ENCODE assay signal across 8 cellular contexts in the genomic region with DNA sequence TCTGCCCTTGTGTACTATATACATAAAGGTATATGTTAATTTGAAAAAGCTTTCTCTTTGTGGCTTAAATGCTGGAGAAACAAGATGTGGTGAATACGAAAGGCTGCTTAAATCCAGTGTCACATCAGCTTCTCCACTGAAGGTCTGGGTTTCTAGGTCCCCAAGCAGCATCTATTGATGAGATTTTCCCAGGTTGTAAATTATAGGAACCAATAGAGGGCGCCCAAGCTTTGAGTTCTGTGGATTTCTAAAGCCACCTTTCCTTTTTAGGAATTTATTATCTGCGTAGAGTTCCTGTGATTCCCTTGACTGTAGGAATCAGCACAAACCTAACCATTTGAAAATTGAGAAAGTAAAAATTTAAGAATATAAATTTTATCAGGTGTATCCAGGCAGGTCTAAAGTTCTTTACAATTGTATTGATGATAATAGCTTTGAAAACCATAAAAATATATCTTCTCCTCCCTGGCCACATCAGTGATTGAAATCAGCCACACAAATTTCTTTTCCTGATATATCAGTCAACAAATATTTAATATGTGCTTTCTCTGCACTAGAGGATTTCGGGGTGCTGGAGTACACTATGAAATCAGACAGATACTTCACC.
A peak's percentile ranks its signal among the peaks of the same experiment; 100 is the strongest.
DNase-seq lines count a peak whose midpoint lies in the region; ATAC-seq, FAIRE-seq and TF ChIP-seq lines count a peak whose summit lies in the region.

No MANE protein-coding gene starts in this region.

- no peak overlapping the region for H2AFZ ChIP-seq in endothelial cell of umbilical vein (ENCODE audit: low read depth, low read length)

- H3K27me3 ChIP-seq in heart left ventricle (no peaks in the 10 kb centered on the region), endothelial cell of umbilical vein (ENCODE audit: control insufficient read depth in 2 of 2, insufficient read depth in 2 of 2, low read length in 2 of 2) (no peaks in the 10 kb centered on the region)

- H3K4me1 ChIP-seq in heart left ventricle (no peaks in the 10 kb centered on the region), endothelial cell of umbilical vein (ENCODE audit: control insufficient read depth, extremely low read depth, insufficient read depth, low read length) (no peaks in the 10 kb centered on the region)

- WGBS in heart left ventricle, 4 donors: 32 to 41% (median 38%) methylated on average over 4 of the region's 4 CpGs

- H3K27ac ChIP-seq in heart left ventricle (no peak overlapping the region), endothelial cell of umbilical vein (ENCODE audit: insufficient read depth, low read depth, low read length) (no peak overlapping the region)

- H3K9me1 ChIP-seq in endothelial cell of umbilical vein (replicated peaks; ENCODE audit: control insufficient read depth, extremely low read depth, insufficient read depth, low read length): no peaks in the 10 kb centered on the region

- H3K36me3 ChIP-seq in heart left ventricle: no peaks in the 10 kb centered on the region
- no peaks in the 10 kb centered on the region for H3K36me3 ChIP-seq in endothelial cell of umbilical vein (ENCODE audit: control insufficient read depth in 2 of 2, extremely low read depth in 1 of 2, insufficient read depth in 2 of 2, low read length in 2 of 2)

- no peak overlapping the region for H3K4me3 ChIP-seq in heart left ventricle
- H3K4me3 ChIP-seq in endothelial cell of umbilical vein (replicated peaks in 1 of 3; ENCODE audit: insufficient read depth in 1 of 3, low read depth in 1 of 3, low read length in 3 of 3): no peak overlapping the region

- no peak overlapping the region for H3K9ac ChIP-seq in endothelial cell of umbilical vein (replicated peaks; ENCODE audit: extremely low read depth, insufficient read depth, low read length)

- peak; percentile 39 to 71 (median 61) for TF ChIP-seq CTCF in heart left ventricle (IDR thresholded peaks at IDR 0.05)
- TF ChIP-seq CTCF in endothelial cell of umbilical vein (IDR thresholded peaks at IDR 0.05; ENCODE audit: extremely low read depth in 1 of 2, insufficient read depth in 1 of 2, low read depth in 1 of 2, low read length in 2 of 2): peak; percentile 46 to 48

- no peaks in the 10 kb centered on the region for H4K20me1 ChIP-seq in endothelial cell of umbilical vein (replicated peaks; ENCODE audit: control insufficient read depth, extremely low read depth, insufficient read depth, low read length)

- dilution Hi-C loops in endothelial cell of umbilical vein (cut with MboI; ENCODE audit: extremely low pct_ligation_motif_present, low sequenced_read_pairs): no loop called here

- no TSS peak for BruUV-seq in endothelial cell of umbilical vein (replicated peaks; lab: Mats Ljungman, UMichigan)

- no peak for ATAC-seq in heart left ventricle
- ATAC-seq in left cardiac atrium: no peak
- no peak for ATAC-seq in left colon

- POLR2A ChIA-PET in endothelial cell of umbilical vein (lab: Charles Lee): no interaction called here

- intact Hi-C loops in heart left ventricle (cut with DNase I): loop anchor here in 9 of 10 donors (5.0 to 10.0 kb wide), 6 partner anchors 182 to 472 kb away; no protein-coding TSS in a partner anchor
- intact Hi-C loops in left cardiac atrium (cut with DNase I): loop anchor here (5.0 to 10.0 kb wide), 4 partner anchors 179 to 469 kb away; no protein-coding TSS in a partner anchor
- intact Hi-C loops in endothelial cell of umbilical vein (cut with micrococcal nuclease): loop anchor here (1.0 to 10.0 kb wide), 4 partner anchors 273 to 551 kb away; a partner anchor contains a TSS
- intact Hi-C loops in left colon (cut with DNase I, micrococcal nuclease): loop anchor here in 1 of 2 donors (5.0 kb wide), 1 partner anchor 182 kb away; no protein-coding TSS in a partner anchor

- FAIRE-seq in endothelial cell of umbilical vein (lab: Jason Lieb, UNC): peak; percentile 58

- no peaks in the 10 kb centered on the region for H3K79me2 ChIP-seq in endothelial cell of umbilical vein (ENCODE audit: control insufficient read depth, insufficient read depth, low read length)

- TF ChIP-seq POLR2A in heart left ventricle (IDR thresholded peaks at IDR 0.05) (no peak), endothelial cell of umbilical vein (IDR thresholded peaks at IDR 0.05; ENCODE audit: low read depth, low read length) (no peak)

- CTCF ChIA-PET in endothelial cell of umbilical vein (lab: Charles Lee): interaction anchor here (0.6 to 3.9 kb wide), 21 partner anchors 9 to 432 kb away, joined by 3 to 38 read pairs (median 4); a partner anchor contains a TSS

- H3K4me2 ChIP-seq in endothelial cell of umbilical vein (ENCODE audit: insufficient read depth, low read length): no peak overlapping the region

- H3K9me3 ChIP-seq in heart left ventricle (no peaks in the 10 kb centered on the region), endothelial cell of umbilical vein (replicated peaks; ENCODE audit: control insufficient read depth, insufficient read depth, low read length) (no peaks in the 10 kb centered on the region)

- DNase-seq in heart left ventricle (no peak), left cardiac atrium (no peak), NCI-H82 treated with DMSO at 0.1 percent for 48 hours (lab: John Stamatoyannopoulos, UW; ENCODE audit: unreplicated experiment) (peak; percentile 18), endothelial cell of umbilical vein (ENCODE audit: low read depth, low spot score) (peak; percentile 21), retina (peak; percentile 60), DMS79 (lab: John Stamatoyannopoulos, UW) (no peak), left colon (no peak)
- no peak for DNase-seq in activated CD8-positive, alpha-beta memory T cell treated with anti-CD3 and anti-CD28 coated beads for 24 hours

TF ChIP-seq in endothelial cell of umbilical vein, 7 proteins besides CTCF, POLR2A, EP300 and RAD21:
- no peak for TF ChIP-seq EZH2 (IDR thresholded peaks at IDR 0.05; ENCODE audit: borderline replicate concordance, low read depth, low read length, severe bottlenecking)
- no peak for TF ChIP-seq POLR2AphosphoS5 (IDR thresholded peaks at IDR 0.05; ENCODE audit: insufficient read depth, low read depth, low read length)
- TF ChIP-seq JUN (IDR thresholded peaks at IDR 0.05; ENCODE audit: borderline replicate concordance, insufficient read depth, insufficient read length, low read depth): no peak
- no peak for TF ChIP-seq MYC (IDR thresholded peaks at IDR 0.05; ENCODE audit: low read depth, low read length)
- TF ChIP-seq FOS (IDR thresholded peaks at IDR 0.05; ENCODE audit: borderline replicate concordance, insufficient read depth, low read length): no peak
- TF ChIP-seq GATA2 (IDR thresholded peaks at IDR 0.05; ENCODE audit: insufficient read depth, insufficient read length, low read depth, low read length): no peak
- TF ChIP-seq, protein P1, sequence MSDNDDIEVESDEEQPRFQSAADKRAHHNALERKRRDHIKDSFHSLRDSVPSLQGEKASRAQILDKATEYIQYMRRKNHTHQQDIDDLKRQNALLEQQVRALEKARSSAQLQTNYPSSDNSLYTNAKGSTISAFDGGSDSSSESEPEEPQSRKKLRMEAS (IDR thresholded peaks at IDR 0.05; ENCODE audit: insufficient read depth, insufficient read length): no peak
TF ChIP-seq in endothelial cell of umbilical vein: peak in this region for 0.

Comparison
In these comparisons a context has a peak if more than half of its experiments do, and no peak if none do; other contexts are left out.
1. DNase-seq: peak in NCI-H82 treated with DMSO at 0.1 percent for 48 hours (single experiment), endothelial cell of umbilical vein (single experiment) and retina (single experiment); none in heart left ventricle (0 of 5), left cardiac atrium (single experiment), DMS79 (single experiment), left colon (0 of 2) and activated CD8-positive, alpha-beta memory T cell treated with anti-CD3 and anti-CD28 coated beads for 24 hours (single experiment).